1 cellular context compared by ENCODE assay signal in the genomic region with DNA sequence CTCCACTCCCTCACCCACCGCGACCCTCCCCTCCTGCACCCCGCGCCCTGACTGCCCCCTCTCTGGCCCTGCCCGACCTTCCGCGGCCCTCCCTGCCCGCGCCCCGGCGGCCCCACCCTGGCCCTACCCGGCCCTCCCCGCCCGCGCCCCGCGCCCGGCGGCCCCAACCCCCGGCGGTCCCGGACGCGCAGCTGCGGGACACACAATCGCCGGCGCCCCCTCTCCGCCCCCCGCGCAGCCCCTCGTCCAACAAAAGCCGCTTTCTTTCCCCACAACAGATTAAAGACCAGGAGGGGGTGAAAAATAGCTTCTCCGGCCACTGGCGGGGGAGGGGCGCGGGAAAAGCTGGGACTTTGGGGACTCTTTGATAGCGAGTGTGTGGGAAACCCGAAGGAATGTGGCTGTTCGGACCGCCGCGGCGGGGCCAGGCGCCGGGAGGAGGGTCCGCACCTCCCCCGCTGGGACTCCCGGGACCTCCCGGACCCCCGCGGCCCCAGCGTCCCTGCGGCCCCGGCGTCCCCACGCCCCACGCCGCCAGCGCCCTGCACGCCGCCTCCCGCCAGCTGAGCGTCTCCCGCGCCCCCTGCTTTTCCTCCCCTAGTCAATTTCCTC.
TF ChIP-seq lines count a peak whose summit lies in the region.

No MANE protein-coding gene starts in this region.

TF ChIP-seq in K562, 482 proteins besides CTCF, POLR2A, EP300 and RAD21 (continued from another document and continues in another):
- TF ChIP-seq, protein P1, sequence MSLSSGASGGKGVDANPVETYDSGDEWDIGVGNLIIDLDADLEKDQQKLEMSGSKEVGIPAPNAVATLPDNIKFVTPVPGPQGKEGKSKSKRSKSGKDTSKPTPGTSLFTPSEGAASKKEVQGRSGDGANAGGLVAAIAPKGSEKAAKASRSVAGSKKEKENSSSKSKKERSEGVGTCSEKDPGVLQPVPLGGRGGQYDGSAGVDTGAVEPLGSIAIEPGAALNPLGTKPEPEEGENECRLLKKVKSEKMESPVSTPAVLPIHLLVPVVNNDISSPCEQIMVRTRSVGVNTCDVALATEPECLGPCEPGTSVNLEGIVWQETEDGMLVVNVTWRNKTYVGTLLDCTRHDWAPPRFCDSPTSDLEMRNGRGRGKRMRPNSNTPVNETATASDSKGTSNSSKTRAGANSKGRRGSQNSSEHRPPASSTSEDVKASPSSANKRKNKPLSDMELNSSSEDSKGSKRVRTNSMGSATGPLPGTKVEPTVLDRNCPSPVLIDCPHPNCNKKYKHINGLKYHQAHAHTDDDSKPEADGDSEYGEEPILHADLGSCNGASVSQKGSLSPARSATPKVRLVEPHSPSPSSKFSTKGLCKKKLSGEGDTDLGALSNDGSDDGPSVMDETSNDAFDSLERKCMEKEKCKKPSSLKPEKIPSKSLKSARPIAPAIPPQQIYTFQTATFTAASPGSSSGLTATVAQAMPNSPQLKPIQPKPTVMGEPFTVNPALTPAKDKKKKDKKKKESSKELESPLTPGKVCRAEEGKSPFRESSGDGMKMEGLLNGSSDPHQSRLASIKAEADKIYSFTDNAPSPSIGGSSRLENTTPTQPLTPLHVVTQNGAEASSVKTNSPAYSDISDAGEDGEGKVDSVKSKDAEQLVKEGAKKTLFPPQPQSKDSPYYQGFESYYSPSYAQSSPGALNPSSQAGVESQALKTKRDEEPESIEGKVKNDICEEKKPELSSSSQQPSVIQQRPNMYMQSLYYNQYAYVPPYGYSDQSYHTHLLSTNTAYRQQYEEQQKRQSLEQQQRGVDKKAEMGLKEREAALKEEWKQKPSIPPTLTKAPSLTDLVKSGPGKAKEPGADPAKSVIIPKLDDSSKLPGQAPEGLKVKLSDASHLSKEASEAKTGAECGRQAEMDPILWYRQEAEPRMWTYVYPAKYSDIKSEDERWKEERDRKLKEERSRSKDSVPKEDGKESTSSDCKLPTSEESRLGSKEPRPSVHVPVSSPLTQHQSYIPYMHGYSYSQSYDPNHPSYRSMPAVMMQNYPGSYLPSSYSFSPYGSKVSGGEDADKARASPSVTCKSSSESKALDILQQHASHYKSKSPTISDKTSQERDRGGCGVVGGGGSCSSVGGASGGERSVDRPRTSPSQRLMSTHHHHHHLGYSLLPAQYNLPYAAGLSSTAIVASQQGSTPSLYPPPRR (CRISPR knock-in tag; IDR thresholded peaks at IDR 0.05; ENCODE audit: borderline replicate concordance), result no peak
- no peak for TF ChIP-seq TRIM24 (IDR thresholded peaks at IDR 0.05)
- TF ChIP-seq POLR2G (IDR thresholded peaks at IDR 0.05; ENCODE audit: low read depth, low read length), result peak; percentile 70
- TF ChIP-seq, protein P2, sequence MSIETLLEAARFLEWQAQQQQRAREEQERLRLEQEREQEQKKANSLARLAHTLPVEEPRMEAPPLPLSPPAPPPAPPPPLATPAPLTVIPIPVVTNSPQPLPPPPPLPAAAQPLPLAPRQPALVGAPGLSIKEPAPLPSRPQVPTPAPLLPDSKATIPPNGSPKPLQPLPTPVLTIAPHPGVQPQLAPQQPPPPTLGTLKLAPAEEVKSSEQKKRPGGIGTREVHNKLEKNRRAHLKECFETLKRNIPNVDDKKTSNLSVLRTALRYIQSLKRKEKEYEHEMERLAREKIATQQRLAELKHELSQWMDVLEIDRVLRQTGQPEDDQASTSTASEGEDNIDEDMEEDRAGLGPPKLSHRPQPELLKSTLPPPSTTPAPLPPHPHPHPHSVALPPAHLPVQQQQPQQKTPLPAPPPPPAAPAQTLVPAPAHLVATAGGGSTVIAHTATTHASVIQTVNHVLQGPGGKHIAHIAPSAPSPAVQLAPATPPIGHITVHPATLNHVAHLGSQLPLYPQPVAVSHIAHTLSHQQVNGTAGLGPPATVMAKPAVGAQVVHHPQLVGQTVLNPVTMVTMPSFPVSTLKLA (conservative IDR thresholded peaks at IDR 0.05), result no peak
- 0 out of 2 replicates have a peak, but pooled peaks have one; percentile 28 for TF ChIP-seq EGR1 (conservative IDR thresholded peaks at IDR 0.05)
- TF ChIP-seq, protein P3, sequence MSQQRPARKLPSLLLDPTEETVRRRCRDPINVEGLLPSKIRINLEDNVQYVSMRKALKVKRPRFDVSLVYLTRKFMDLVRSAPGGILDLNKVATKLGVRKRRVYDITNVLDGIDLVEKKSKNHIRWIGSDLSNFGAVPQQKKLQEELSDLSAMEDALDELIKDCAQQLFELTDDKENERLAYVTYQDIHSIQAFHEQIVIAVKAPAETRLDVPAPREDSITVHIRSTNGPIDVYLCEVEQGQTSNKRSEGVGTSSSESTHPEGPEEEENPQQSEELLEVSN (IDR thresholded peaks at IDR 0.05; ENCODE audit: borderline replicate concordance in 1 of 2, extremely low read depth in 1 of 2, insufficient read depth in 1 of 2, insufficient read length in 1 of 2, low read depth in 1 of 2, low read length in 1 of 2, poor library complexity in 1 of 2, severe bottlenecking in 1 of 2), result peak; percentile 30 to 73
- TF ChIP-seq, protein P4, sequence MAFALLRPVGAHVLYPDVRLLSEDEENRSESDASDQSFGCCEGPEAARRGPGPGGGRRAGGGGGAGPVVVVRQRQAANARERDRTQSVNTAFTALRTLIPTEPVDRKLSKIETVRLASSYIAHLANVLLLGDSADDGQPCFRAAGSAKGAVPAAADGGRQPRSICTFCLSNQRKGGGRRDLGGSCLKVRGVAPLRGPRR (CRISPR knock-in tag; IDR thresholded peaks at IDR 0.05), result no peak
- no peak for TF ChIP-seq BRCA1 (IDR thresholded peaks at IDR 0.05)
- TF ChIP-seq BRCA1 (CRISPR knock-in tag; IDR thresholded peaks at IDR 0.05), result no peak
- TF ChIP-seq MCM2 (IDR thresholded peaks at IDR 0.05; ENCODE audit: low read depth), result no peak
- TF ChIP-seq PPARD (CRISPR knock-in tag; IDR thresholded peaks at IDR 0.05), result no peak
- no peak for TF ChIP-seq ZNF324 (CRISPR knock-in tag; IDR thresholded peaks at IDR 0.05)
- TF ChIP-seq NFYB (IDR thresholded peaks at IDR 0.05; ENCODE audit: extremely low read depth, insufficient read length), result no peak
- TF ChIP-seq, protein P5, sequence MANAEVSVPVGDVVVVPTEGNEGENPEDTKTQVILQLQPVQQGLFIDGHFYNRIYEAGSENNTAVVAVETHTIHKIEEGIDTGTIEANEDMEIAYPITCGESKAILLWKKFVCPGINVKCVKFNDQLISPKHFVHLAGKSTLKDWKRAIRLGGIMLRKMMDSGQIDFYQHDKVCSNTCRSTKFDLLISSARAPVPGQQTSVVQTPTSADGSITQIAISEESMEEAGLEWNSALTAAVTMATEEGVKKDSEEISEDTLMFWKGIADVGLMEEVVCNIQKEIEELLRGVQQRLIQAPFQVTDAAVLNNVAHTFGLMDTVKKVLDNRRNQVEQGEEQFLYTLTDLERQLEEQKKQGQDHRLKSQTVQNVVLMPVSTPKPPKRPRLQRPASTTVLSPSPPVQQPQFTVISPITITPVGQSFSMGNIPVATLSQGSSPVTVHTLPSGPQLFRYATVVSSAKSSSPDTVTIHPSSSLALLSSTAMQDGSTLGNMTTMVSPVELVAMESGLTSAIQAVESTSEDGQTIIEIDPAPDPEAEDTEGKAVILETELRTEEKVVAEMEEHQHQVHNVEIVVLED (CRISPR knock-in tag; IDR thresholded peaks at IDR 0.05), result peak; percentile 31; the same call in 1 of the 2 replicates
- TF ChIP-seq BRD9 (IDR thresholded peaks at IDR 0.05; ENCODE audit: low read depth, partially characterized antibody), result no peak
- TF ChIP-seq, protein P6, sequence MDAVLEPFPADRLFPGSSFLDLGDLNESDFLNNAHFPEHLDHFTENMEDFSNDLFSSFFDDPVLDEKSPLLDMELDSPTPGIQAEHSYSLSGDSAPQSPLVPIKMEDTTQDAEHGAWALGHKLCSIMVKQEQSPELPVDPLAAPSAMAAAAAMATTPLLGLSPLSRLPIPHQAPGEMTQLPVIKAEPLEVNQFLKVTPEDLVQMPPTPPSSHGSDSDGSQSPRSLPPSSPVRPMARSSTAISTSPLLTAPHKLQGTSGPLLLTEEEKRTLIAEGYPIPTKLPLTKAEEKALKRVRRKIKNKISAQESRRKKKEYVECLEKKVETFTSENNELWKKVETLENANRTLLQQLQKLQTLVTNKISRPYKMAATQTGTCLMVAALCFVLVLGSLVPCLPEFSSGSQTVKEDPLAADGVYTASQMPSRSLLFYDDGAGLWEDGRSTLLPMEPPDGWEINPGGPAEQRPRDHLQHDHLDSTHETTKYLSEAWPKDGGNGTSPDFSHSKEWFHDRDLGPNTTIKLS (IDR thresholded peaks at IDR 0.05; ENCODE audit: borderline replicate concordance, low read depth), result no peak
- TF ChIP-seq TARDBP (IDR thresholded peaks at IDR 0.05), result peak; percentile 39; the same call in 1 of the 2 replicates
- TF ChIP-seq FOXA3 (CRISPR knock-in tag; conservative IDR thresholded peaks at IDR 0.05 in 1 of 2, IDR thresholded peaks at IDR 0.05 in 1 of 2), result no peak
- TF ChIP-seq, protein P7, sequence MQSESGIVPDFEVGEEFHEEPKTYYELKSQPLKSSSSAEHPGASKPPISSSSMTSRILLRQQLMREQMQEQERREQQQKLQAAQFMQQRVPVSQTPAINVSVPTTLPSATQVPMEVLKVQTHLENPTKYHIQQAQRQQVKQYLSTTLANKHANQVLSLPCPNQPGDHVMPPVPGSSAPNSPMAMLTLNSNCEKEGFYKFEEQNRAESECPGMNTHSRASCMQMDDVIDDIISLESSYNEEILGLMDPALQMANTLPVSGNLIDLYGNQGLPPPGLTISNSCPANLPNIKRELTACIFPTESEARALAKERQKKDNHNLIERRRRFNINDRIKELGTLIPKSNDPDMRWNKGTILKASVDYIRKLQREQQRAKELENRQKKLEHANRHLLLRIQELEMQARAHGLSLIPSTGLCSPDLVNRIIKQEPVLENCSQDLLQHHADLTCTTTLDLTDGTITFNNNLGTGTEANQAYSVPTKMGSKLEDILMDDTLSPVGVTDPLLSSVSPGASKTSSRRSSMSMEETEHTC (IDR thresholded peaks at IDR 0.05), result no peak
- no peak for TF ChIP-seq ZNF197 (CRISPR knock-in tag; IDR thresholded peaks at IDR 0.05; ENCODE audit: low read depth)
- TF ChIP-seq NR4A1 (CRISPR knock-in tag; IDR thresholded peaks at IDR 0.05), result no peak
- no peak for TF ChIP-seq NR4A1 (tag; IDR thresholded peaks at IDR 0.05)
- TF ChIP-seq NCOA6 (IDR thresholded peaks at IDR 0.05), result no peak
- no peak for TF ChIP-seq SPI1 (IDR thresholded peaks at IDR 0.05; ENCODE audit: borderline replicate concordance, low read depth, low read length)
- no peak for TF ChIP-seq CBX8 (IDR thresholded peaks at IDR 0.05; ENCODE audit: borderline replicate concordance, extremely low read depth, low read depth, low read length, poor library complexity, severe bottlenecking)
- no peak for TF ChIP-seq PHB2 (IDR thresholded peaks at IDR 0.05; ENCODE audit: low read depth)
- no peak for TF ChIP-seq ZNF316 (IDR thresholded peaks at IDR 0.05)
- no peak for TF ChIP-seq ESRRB (CRISPR knock-in tag; IDR thresholded peaks at IDR 0.05; ENCODE audit: borderline replicate concordance)
- TF ChIP-seq, protein P8, sequence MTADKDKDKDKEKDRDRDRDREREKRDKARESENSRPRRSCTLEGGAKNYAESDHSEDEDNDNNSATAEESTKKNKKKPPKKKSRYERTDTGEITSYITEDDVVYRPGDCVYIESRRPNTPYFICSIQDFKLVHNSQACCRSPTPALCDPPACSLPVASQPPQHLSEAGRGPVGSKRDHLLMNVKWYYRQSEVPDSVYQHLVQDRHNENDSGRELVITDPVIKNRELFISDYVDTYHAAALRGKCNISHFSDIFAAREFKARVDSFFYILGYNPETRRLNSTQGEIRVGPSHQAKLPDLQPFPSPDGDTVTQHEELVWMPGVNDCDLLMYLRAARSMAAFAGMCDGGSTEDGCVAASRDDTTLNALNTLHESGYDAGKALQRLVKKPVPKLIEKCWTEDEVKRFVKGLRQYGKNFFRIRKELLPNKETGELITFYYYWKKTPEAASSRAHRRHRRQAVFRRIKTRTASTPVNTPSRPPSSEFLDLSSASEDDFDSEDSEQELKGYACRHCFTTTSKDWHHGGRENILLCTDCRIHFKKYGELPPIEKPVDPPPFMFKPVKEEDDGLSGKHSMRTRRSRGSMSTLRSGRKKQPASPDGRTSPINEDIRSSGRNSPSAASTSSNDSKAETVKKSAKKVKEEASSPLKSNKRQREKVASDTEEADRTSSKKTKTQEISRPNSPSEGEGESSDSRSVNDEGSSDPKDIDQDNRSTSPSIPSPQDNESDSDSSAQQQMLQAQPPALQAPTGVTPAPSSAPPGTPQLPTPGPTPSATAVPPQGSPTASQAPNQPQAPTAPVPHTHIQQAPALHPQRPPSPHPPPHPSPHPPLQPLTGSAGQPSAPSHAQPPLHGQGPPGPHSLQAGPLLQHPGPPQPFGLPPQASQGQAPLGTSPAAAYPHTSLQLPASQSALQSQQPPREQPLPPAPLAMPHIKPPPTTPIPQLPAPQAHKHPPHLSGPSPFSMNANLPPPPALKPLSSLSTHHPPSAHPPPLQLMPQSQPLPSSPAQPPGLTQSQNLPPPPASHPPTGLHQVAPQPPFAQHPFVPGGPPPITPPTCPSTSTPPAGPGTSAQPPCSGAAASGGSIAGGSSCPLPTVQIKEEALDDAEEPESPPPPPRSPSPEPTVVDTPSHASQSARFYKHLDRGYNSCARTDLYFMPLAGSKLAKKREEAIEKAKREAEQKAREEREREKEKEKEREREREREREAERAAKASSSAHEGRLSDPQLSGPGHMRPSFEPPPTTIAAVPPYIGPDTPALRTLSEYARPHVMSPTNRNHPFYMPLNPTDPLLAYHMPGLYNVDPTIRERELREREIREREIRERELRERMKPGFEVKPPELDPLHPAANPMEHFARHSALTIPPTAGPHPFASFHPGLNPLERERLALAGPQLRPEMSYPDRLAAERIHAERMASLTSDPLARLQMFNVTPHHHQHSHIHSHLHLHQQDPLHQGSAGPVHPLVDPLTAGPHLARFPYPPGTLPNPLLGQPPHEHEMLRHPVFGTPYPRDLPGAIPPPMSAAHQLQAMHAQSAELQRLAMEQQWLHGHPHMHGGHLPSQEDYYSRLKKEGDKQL (CRISPR knock-in tag; IDR thresholded peaks at IDR 0.05; ENCODE audit: borderline replicate concordance), result no peak
- TF ChIP-seq, protein P9, sequence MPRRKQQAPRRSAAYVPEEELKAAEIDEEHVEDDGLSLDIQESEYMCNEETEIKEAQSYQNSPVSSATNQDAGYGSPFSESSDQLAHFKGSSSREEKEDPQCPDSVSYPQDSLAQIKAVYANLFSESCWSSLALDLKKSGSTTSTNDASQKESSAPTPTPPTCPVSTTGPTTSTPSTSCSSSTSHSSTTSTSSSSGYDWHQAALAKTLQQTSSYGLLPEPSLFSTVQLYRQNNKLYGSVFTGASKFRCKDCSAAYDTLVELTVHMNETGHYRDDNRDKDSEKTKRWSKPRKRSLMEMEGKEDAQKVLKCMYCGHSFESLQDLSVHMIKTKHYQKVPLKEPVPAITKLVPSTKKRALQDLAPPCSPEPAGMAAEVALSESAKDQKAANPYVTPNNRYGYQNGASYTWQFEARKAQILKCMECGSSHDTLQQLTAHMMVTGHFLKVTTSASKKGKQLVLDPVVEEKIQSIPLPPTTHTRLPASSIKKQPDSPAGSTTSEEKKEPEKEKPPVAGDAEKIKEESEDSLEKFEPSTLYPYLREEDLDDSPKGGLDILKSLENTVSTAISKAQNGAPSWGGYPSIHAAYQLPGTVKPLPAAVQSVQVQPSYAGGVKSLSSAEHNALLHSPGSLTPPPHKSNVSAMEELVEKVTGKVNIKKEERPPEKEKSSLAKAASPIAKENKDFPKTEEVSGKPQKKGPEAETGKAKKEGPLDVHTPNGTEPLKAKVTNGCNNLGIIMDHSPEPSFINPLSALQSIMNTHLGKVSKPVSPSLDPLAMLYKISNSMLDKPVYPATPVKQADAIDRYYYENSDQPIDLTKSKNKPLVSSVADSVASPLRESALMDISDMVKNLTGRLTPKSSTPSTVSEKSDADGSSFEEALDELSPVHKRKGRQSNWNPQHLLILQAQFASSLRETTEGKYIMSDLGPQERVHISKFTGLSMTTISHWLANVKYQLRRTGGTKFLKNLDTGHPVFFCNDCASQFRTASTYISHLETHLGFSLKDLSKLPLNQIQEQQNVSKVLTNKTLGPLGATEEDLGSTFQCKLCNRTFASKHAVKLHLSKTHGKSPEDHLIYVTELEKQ (CRISPR knock-in tag; IDR thresholded peaks at IDR 0.05), result no peak
- TF ChIP-seq ZNF75A (CRISPR knock-in tag; IDR thresholded peaks at IDR 0.05), result peak; percentile 64; the same call in 1 of the 2 replicates
- no peak for TF ChIP-seq NR2F6 (CRISPR knock-in tag; IDR thresholded peaks at IDR 0.05)
